In the genomic region with DNA sequence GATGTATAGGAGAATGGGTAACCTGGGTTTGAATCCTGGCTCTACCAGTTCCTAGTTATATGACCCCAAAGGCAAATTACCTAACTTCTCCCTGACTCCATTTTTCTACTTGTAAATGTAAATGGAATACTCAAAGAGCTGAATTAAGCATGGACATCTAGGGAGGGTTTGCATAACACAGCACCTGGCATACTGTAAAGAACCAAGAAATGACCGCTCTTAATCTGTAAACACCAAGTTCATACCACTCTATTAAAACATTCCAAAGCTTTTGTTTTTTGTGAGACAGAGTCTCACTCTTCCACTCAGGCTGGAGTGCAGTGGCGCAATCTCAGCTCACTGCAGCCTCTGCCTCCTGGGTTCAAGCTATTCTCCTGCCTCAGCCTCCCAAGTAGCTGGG, we compare ENCODE assay signal across 24 cellular contexts. TPM values are rescaled to one million over a fixed set of nuclear protein-coding genes. Genes with fewer than 3 reads are reported as not detected.
A peak's percentile ranks its signal among the peaks of the same experiment; 100 is the strongest.
DNase-seq lines count a peak whose midpoint lies in the region; ATAC-seq and TF ChIP-seq lines count a peak whose summit lies in the region.
"Had no signal": no experiment of that assay in that cellular context is flagged by ENCODE, and none has a peak within 500 bp of the region (broad histone marks: within the 10 kb centered on the region; RNA-seq: fewer than 3 reads in every experiment).

No MANE protein-coding gene starts in this region.

- H3K4me1 Mint-ChIP-seq in immature natural killer cell: peaks cover 2 to 7% of the 10 kb centered on the region in 2 donors

- TF ChIP-seq CTCF in VCaP (conservative IDR thresholded peaks at IDR 0.05) (no peak), esophagus squamous epithelium (IDR thresholded peaks at IDR 0.05) (no peak), psoas muscle (IDR thresholded peaks at IDR 0.05) (no peak)

- no peak overlapping the region for H3K23ac ChIP-seq in neuronal stem cell (ENCODE audit: low read depth, low read length, poor library complexity)

- no peak overlapping the region for H2BK5ac ChIP-seq in neuronal stem cell (ENCODE audit: low read length)

- H3K9me3 Mint-ChIP-seq in immature natural killer cell: no peaks in the 10 kb centered on the region
- H3K9me3 Mint-ChIP-seq: CD4-positive, CD25-positive, alpha-beta regulatory T cell had no signal

- no peak overlapping the region for H3K4ac ChIP-seq in neuronal stem cell (ENCODE audit: low read length)

- no peak overlapping the region for H2AFZ ChIP-seq in neuronal stem cell (ENCODE audit: low read length)

- H3K27me3 Mint-ChIP-seq in immature natural killer cell (ENCODE audit: low read depth in 3 of 3): no peaks in the 10 kb centered on the region
- H3K27me3 Mint-ChIP-seq: B cell; CD4-positive, CD25-positive, alpha-beta regulatory T cell had no signal

- no peak overlapping the region for H4K8ac ChIP-seq in neuronal stem cell (ENCODE audit: low read depth, low read length)

- no peak overlapping the region for H2BK12ac ChIP-seq in neuronal stem cell (ENCODE audit: low read length)

- no peaks in the 10 kb centered on the region for H3K36me3 Mint-ChIP-seq in immature natural killer cell
- H3K36me3 Mint-ChIP-seq: CD4-positive, CD25-positive, alpha-beta regulatory T cell had no signal

- H3K4me2 ChIP-seq in BLaER1: peak overlapping the region; percentile 89
- no peak overlapping the region for H3K4me2 ChIP-seq in neuronal stem cell (ENCODE audit: insufficient read depth, low read length, poor library complexity, severe bottlenecking)

- H4K91ac ChIP-seq in neuronal stem cell (ENCODE audit: low read depth, low read length, poor library complexity): no peak overlapping the region

- DNase-seq in esophagus squamous epithelium (lab: John Stamatoyannopoulos, UW) (no peak), psoas muscle (no peak), AG08395 (ENCODE audit: low spot score) (no peak), neuronal stem cell (ENCODE audit: low spot score) (no peak), immature natural killer cell (no peak)
- DNase-seq: CD4-positive, CD25-positive, alpha-beta regulatory T cell; DMS79; H7; KBM-7; MM.1S; NCI-H1048; NCI-H1436; NCI-H187 treated with DMSO at 0.1 percent for 48 hours; NCI-H226; NCI-H510A treated with DMSO at 0.1 percent for 48 hours; NCI-H748 treated with DMSO at 0.1 percent for 48 hours; SHP77 treated with DMSO at 0.1 percent for 48 hours had no signal

- no peaks in the 10 kb centered on the region for H3K79me1 ChIP-seq in neuronal stem cell (ENCODE audit: low read depth, low read length)

- H2AK5ac ChIP-seq in neuronal stem cell (ENCODE audit: low read depth, low read length): no peak overlapping the region

- intact Hi-C loops in esophagus squamous epithelium (cut with DNase I) (no loop called here), psoas muscle (cut with DNase I) (no loop called here)

- H3K14ac ChIP-seq in neuronal stem cell (ENCODE audit: low read length): no peak overlapping the region

- ATAC-seq in psoas muscle: no peak
- ATAC-seq in HG02798 (IDR thresholded peaks at IDR 0.05; ENCODE audit: poor library complexity, unreplicated experiment): no peak

- H4K20me1 ChIP-seq in BLaER1: no peaks in the 10 kb centered on the region

- no peak overlapping the region for H3K4me3 ChIP-seq in BLaER1
- H3K4me3 ChIP-seq in esophagus squamous epithelium: no peak overlapping the region
- no peak overlapping the region for H3K4me3 ChIP-seq in psoas muscle
- no peak overlapping the region for H3K4me3 ChIP-seq in neuronal stem cell (ENCODE audit: low read length in 2 of 2)
- H3K4me3 ChIP-seq: SK-N-MC had no signal

- H3K27ac ChIP-seq in BLaER1 (peak overlapping the region; percentile 76), VCaP (peak overlapping the region; percentile 61), esophagus squamous epithelium (peak overlapping the region in 3 of 4 donors; percentile 50 to 72 (median 53)), psoas muscle (peak overlapping the region; percentile 82), neuronal stem cell (replicated peaks; ENCODE audit: low read length) (no peak overlapping the region)
- H3K27ac ChIP-seq: HL-60, RWPE1, SK-N-MC had no signal

- H3K27ac Mint-ChIP-seq in immature natural killer cell: no peak overlapping the region
- H3K27ac Mint-ChIP-seq: B cell had no signal

- H3K9ac ChIP-seq in BLaER1: 0 out of 2 replicates have a peak overlapping the region, but pooled peaks have one; percentile 64
- H3K9ac ChIP-seq in neuronal stem cell (ENCODE audit: low read depth, low read length, poor library complexity): no peak overlapping the region

- no peak overlapping the region for H3K4me3 Mint-ChIP-seq in immature natural killer cell
- H3K4me3 Mint-ChIP-seq: CD4-positive, CD25-positive, alpha-beta regulatory T cell had no signal

- H3K18ac ChIP-seq in neuronal stem cell (ENCODE audit: low read length): no peak overlapping the region

- H3K9me3 ChIP-seq in BLaER1 (peaks cover 2% of the 10 kb centered on the region; the same call in 1 of the 2 replicates), esophagus squamous epithelium (no peaks in the 10 kb centered on the region), psoas muscle (no peaks in the 10 kb centered on the region), neuronal stem cell (replicated peaks in 1 of 2; ENCODE audit: control insufficient read depth in 2 of 2, insufficient read depth in 1 of 2, low read depth in 1 of 2, low read length in 2 of 2) (no peaks in the 10 kb centered on the region)

- H3K4me1 ChIP-seq in BLaER1 (peaks cover 86% of the 10 kb centered on the region), esophagus squamous epithelium (peaks cover 0 to 51% (median 23%) of the 10 kb centered on the region in 3 donors), psoas muscle (peaks cover 40% of the 10 kb centered on the region), neuronal stem cell (ENCODE audit: control insufficient read depth in 2 of 2, insufficient read depth in 1 of 2, low read depth in 1 of 2, low read length in 2 of 2) (peaks cover 0 to 16% of the 10 kb centered on the region in 2 donors)

- no peaks in the 10 kb centered on the region for H3K36me3 ChIP-seq in BLaER1
- no peaks in the 10 kb centered on the region for H3K36me3 ChIP-seq in esophagus squamous epithelium
- no peaks in the 10 kb centered on the region for H3K36me3 ChIP-seq in psoas muscle (ENCODE audit: insufficient read depth in 1 of 2, low read depth in 1 of 2)
- H3K36me3 ChIP-seq in neuronal stem cell (replicated peaks in 1 of 2; ENCODE audit: control insufficient read depth in 2 of 2, insufficient read depth in 2 of 2, low read length in 2 of 2): no peaks in the 10 kb centered on the region

- TF ChIP-seq POLR2A in esophagus squamous epithelium (IDR thresholded peaks at IDR 0.05): no peak

- no peak overlapping the region for H2BK120ac ChIP-seq in neuronal stem cell (ENCODE audit: low read depth, low read length)

- WGBS in esophagus squamous epithelium, 2 donors: 93 to 96% methylated on average over 2 of the region's 2 CpGs
- 98 to 100% (median 100%) methylated on average over 2 of the region's 2 CpGs for WGBS in psoas muscle, 3 donors
- WGBS in neuronal stem cell (ENCODE audit: extremely low coverage in 2 of 2, insufficient read length in 2 of 2, insufficient replicate concordance in 1 of 2), 2 donors: no CpG with 5 or more reads among the region's 2 CpGs

- H3K27me3 ChIP-seq in BLaER1: no peaks in the 10 kb centered on the region
- H3K27me3 ChIP-seq in esophagus squamous epithelium: no peaks in the 10 kb centered on the region
- H3K27me3 ChIP-seq in psoas muscle (ENCODE audit: insufficient read depth in 3 of 3, low read length in 2 of 3): no peaks in the 10 kb centered on the region
- no peaks in the 10 kb centered on the region for H3K27me3 ChIP-seq in neuronal stem cell (ENCODE audit: control insufficient read depth in 3 of 3, insufficient read depth in 3 of 3, low read depth in 1 of 3, low read length in 3 of 3)

- no peak overlapping the region for H2BK15ac ChIP-seq in neuronal stem cell (ENCODE audit: low read length)

RNA-seq across cellular contexts. Expression of a gene that starts 19.6 kb away (rescaled TPM):
- total RNA-seq in esophagus squamous epithelium: 10 to 100 TPM; 34.3 to 43.3 (median 37.0) TPM
- 10 to 100 TPM; 11.3 to 12.5 (median 12.3) TPM for total RNA-seq in psoas muscle
- 1 to 10 TPM; 2.3 to 6.5 (median 6.5) TPM for polyA plus RNA-seq in psoas muscle
- polyA plus RNA-seq in neuronal stem cell (2013, experiment 1 of 2): 4.1 TPM
- 4.1 TPM for polyA plus RNA-seq in neuronal stem cell (2013, experiment 2 of 2)
- polyA plus RNA-seq in immature natural killer cell: 10 to 100 TPM; 11.7 to 20.9 (median 14.9) TPM
